12 cellular contexts compared by ENCODE assay signal in the genomic region with DNA sequence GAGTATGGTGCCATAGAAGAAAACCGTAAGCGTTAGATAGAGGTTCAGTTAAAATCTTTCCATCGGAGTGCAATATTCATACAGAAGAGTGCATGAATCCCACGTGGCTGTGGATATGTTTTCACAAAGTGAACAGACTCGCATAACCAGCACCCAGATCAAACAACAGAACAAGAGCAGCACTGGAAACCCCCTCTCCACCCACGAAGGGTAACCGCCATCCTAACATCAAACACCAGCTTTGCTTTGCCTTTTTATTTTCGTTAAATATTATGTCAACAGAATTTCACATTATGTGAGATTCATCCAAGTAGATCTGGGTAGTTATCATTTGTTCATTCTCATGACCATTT. TPM values are rescaled to one million over a fixed set of nuclear protein-coding genes. Genes with fewer than 3 reads are reported as not detected.
DNase-seq lines count a peak whose midpoint lies in the region; ATAC-seq and TF ChIP-seq lines count a peak whose summit lies in the region.
"Had no signal": no experiment of that assay in that cellular context is flagged by ENCODE, and none has a peak within 500 bp of the region (broad histone marks: within the 10 kb centered on the region; RNA-seq: fewer than 3 reads in every experiment).

No MANE protein-coding gene starts in this region.

- no peak for TF ChIP-seq POLR2A in tibial nerve (IDR thresholded peaks at IDR 0.05)

- H3K4me3 Mint-ChIP-seq in CD4-positive, CD25-positive, alpha-beta regulatory T cell = peak overlapping the region; percentile 48 to 90 (median 81)

- no peaks in the 10 kb centered on the region for H3K9me3 Mint-ChIP-seq in CD4-positive, CD25-positive, alpha-beta regulatory T cell

- DNase-seq in CD4-positive, CD25-positive, alpha-beta regulatory T cell = peak; percentile 53 to 78 (median 77)
- peak in 4 of 5 experiments; percentile 16 to 60 (median 34) for DNase-seq in T-helper 2 cell
- DNase-seq in activated T-helper 9 cell treated with anti-CD3 and anti-CD28 coated beads, Interleukin-2, amount 50 U/mL, for 16 hours (ENCODE audit: low read depth) = peak; percentile 6
- peak; percentile 48 for DNase-seq in stimulated activated CD4-positive, alpha-beta T cell treated with anti-CD3 and anti-CD28 coated beads, Interleukin-15, amount 100 ng/mL, for 24 hours
- DNase-seq in tibial nerve (ENCODE audit: low spot score in 2 of 2) = no peak
- no peak for DNase-seq in inferior parietal cortex (ENCODE audit: extremely low spot score)
- no peak for DNase-seq in amygdala (lab: John Stamatoyannopoulos, UW)
- DNase-seq in cardiac septum (ENCODE audit: low spot score) = no peak
- DNase-seq: C1 segment of cervical spinal cord, MG63 had no signal

- intact Hi-C loops in cardiac septum (cut with DNase I) = no loop called here

- WGBS in tibial nerve, 2 donors = 60 to 64% methylated on average over 8 of the region's 8 CpGs

- H3K36me3 ChIP-seq in CD4-positive, CD25-positive, alpha-beta regulatory T cell (ENCODE audit: control insufficient read depth, insufficient read depth, low read length) = no peaks in the 10 kb centered on the region
- no peaks in the 10 kb centered on the region for H3K36me3 ChIP-seq in tibial nerve

- peak; percentile 77 to 85 for ATAC-seq in CD4-positive, CD25-positive, alpha-beta regulatory T cell (ENCODE audit: low read depth in 2 of 2)

- TF ChIP-seq CTCF in tibial nerve (IDR thresholded peaks at IDR 0.05) = no peak

- H3K4me3 ChIP-seq in CD4-positive, CD25-positive, alpha-beta regulatory T cell (ENCODE audit: low read depth, low read length) = peak overlapping the region; percentile 86
- H3K4me3 ChIP-seq in tibial nerve = no peak overlapping the region
- H3K4me3 ChIP-seq: MG63 had no signal

- H3K9me3 ChIP-seq in CD4-positive, CD25-positive, alpha-beta regulatory T cell (ENCODE audit: control insufficient read depth in 2 of 2, low read length in 2 of 2) = no peaks in the 10 kb centered on the region
- no peaks in the 10 kb centered on the region for H3K9me3 ChIP-seq in tibial nerve
- H3K9me3 ChIP-seq: MG63 had no signal

- peaks cover 47% of the 10 kb centered on the region for H3K4me1 ChIP-seq in CD4-positive, CD25-positive, alpha-beta regulatory T cell (ENCODE audit: control insufficient read depth, insufficient read depth, low read length, poor library complexity, severe bottlenecking)
- H3K4me1 ChIP-seq in tibial nerve = no peaks in the 10 kb centered on the region

- H3K36me3 Mint-ChIP-seq in CD4-positive, CD25-positive, alpha-beta regulatory T cell = no peaks in the 10 kb centered on the region

- TF ChIP-seq EP300 in tibial nerve (IDR thresholded peaks at IDR 0.05) = no peak

- H3K27ac Mint-ChIP-seq in CD4-positive, CD25-positive, alpha-beta regulatory T cell = peak overlapping the region; percentile 86 to 93 (median 88)

- H3K27me3 ChIP-seq in CD4-positive, CD25-positive, alpha-beta regulatory T cell (ENCODE audit: control insufficient read depth, insufficient read depth, low read length) = no peaks in the 10 kb centered on the region
- no peaks in the 10 kb centered on the region for H3K27me3 ChIP-seq in tibial nerve
- H3K27me3 ChIP-seq: MG63 had no signal

- H3K27me3 Mint-ChIP-seq in CD4-positive, CD25-positive, alpha-beta regulatory T cell = no peaks in the 10 kb centered on the region

- H3K4me1 Mint-ChIP-seq in CD4-positive, CD25-positive, alpha-beta regulatory T cell = peaks cover 21 to 84% (median 54%) of the 10 kb centered on the region in 4 donors

- peak overlapping the region; percentile 88 for H3K27ac ChIP-seq in CD4-positive, CD25-positive, alpha-beta regulatory T cell (ENCODE audit: insufficient read depth, low read length, poor library complexity, severe bottlenecking)
- H3K27ac ChIP-seq in tibial nerve = no peak overlapping the region

RNA-seq across cellular contexts. Expression of gene GTSF1L, which starts 4.7 kb away (rescaled TPM):
- total RNA-seq in CD4-positive, CD25-positive, alpha-beta regulatory T cell = 1.1 TPM
- polyA plus RNA-seq in CD4-positive, CD25-positive, alpha-beta regulatory T cell = 1 to 10 TPM in 3 of 4 donors, under 1 TPM in 1; 0.98 to 3.0 (median 1.7) TPM
- total RNA-seq in tibial nerve (not detected), cardiac septum (not detected)
- total RNA-seq: aorta, SK-MEL-5 had no signal
- polyA plus RNA-seq: aorta had no signal

RNA-seq across cellular contexts. Expression of gene MYBL2, which starts 55.2 kb away (rescaled TPM):
- 2.7 TPM for total RNA-seq in CD4-positive, CD25-positive, alpha-beta regulatory T cell
- polyA plus RNA-seq in CD4-positive, CD25-positive, alpha-beta regulatory T cell = 1 to 10 TPM; 1.6 to 4.3 (median 3.2) TPM
- not detected for total RNA-seq in tibial nerve
- total RNA-seq in cardiac septum = 0.13 TPM

Comparison
In these comparisons a context has a peak if more than half of its experiments do, and no peak if none do; other contexts are left out.
1. DNase-seq: peak in CD4-positive, CD25-positive, alpha-beta regulatory T cell (3 of 3), T-helper 2 cell (4 of 5), activated T-helper 9 cell treated with anti-CD3 and anti-CD28 coated beads, Interleukin-2, amount 50 U/mL, for 16 hours (single experiment) and stimulated activated CD4-positive, alpha-beta T cell treated with anti-CD3 and anti-CD28 coated beads, Interleukin-15, amount 100 ng/mL, for 24 hours (single experiment); none in tibial nerve (0 of 2), inferior parietal cortex (single experiment), amygdala (0 of 56) and cardiac septum (single experiment).